In the genomic region with DNA sequence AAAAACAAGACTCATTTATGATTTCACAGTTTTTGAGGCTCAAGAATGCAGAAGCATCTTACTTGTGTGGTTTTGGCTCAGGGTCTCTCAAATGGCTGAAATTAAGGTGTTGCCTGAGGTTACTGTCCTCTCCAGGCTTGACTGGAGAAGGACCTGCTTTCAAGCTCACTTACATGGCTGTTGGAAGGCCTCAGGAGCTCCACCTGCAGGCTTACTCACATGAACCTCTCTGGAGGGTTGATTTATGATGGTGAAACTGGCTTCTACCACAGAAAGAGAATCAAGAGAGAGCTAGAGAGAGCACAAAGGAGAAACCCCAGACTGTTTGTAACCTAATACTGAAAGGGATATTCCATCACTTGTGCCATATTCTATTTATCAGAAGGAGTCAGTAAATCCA, we compare ENCODE assay signal across 9 cellular contexts. TPM values are rescaled to one million over a fixed set of nuclear protein-coding genes. Genes with fewer than 3 reads are reported as not detected.
A peak's percentile ranks its signal among the peaks of the same experiment; 100 is the strongest.
DNase-seq lines count a peak whose midpoint lies in the region; ATAC-seq and TF ChIP-seq lines count a peak whose summit lies in the region.
"Had no signal": no experiment of that assay in that cellular context is flagged by ENCODE, and none has a peak within 500 bp of the region (broad histone marks: within the 10 kb centered on the region; RNA-seq: fewer than 3 reads in every experiment).

No MANE protein-coding gene starts in this region.

- ATAC-seq in HG02852 (IDR thresholded peaks at IDR 0.05; ENCODE audit: unreplicated experiment) (peak; percentile 79), GM21619 (IDR thresholded peaks at IDR 0.05; ENCODE audit: unreplicated experiment) (no peak), GM21381 (IDR thresholded peaks at IDR 0.05; ENCODE audit: unreplicated experiment) (no peak)

- POLR2A ChIA-PET in RWPE1 (lab: Yijun Ruan, JAX; ENCODE audit: low non-redundant PET): no interaction called here

- H3K36me3 ChIP-seq in tibial nerve: no peaks in the 10 kb centered on the region

- no peak overlapping the region for H3K4me3 ChIP-seq in tibial nerve

- H3K9me3 ChIP-seq in tibial nerve: no peaks in the 10 kb centered on the region

- no peak; the same call in 1 of the 2 replicates for TF ChIP-seq CTCF in RWPE1 (conservative IDR thresholded peaks at IDR 0.05; ENCODE audit: low read depth)
- TF ChIP-seq CTCF in tibial nerve (IDR thresholded peaks at IDR 0.05): no peak

- DNase-seq in NCI-H1436 (lab: John Stamatoyannopoulos, UW) (peak; percentile 14), NCI-H1436 treated with DMSO at 0.1 percent for 48 hours (lab: John Stamatoyannopoulos, UW) (no peak), RWPE1 (ENCODE audit: low spot score) (peak; percentile 21), left kidney (ENCODE audit: low read depth, low spot score) (peak; percentile 76), tibial nerve (ENCODE audit: low spot score in 2 of 2) (no peak)

- no peak for TF ChIP-seq POLR2A in tibial nerve (IDR thresholded peaks at IDR 0.05)

- CTCF ChIA-PET in RWPE1 (lab: Yijun Ruan, JAX): no interaction called here

- no peak overlapping the region for H3K27ac ChIP-seq in RWPE1
- no peak overlapping the region for H3K27ac ChIP-seq in tibial nerve

- no peaks in the 10 kb centered on the region for H3K4me1 ChIP-seq in tibial nerve

- peaks cover 0 to 8% of the 10 kb centered on the region in 2 donors for H3K27me3 ChIP-seq in tibial nerve

- no peak for TF ChIP-seq EP300 in tibial nerve (IDR thresholded peaks at IDR 0.05)

RNA-seq across cellular contexts. Expression of a gene that starts 6.2 kb away (rescaled TPM):
- 10 to 100 TPM in 3 of 4 donors, 1 to 10 TPM in 1; 9.4 to 13.7 (median 12.2) TPM for total RNA-seq in tibial nerve
- total RNA-seq: CD4-positive, CD25-positive, alpha-beta regulatory T cell had no signal

Comparison
In these comparisons a context has a peak if more than half of its experiments do, and no peak if none do; other contexts are left out.
1. DNase-seq: peak in NCI-H1436 (single experiment), RWPE1 (single experiment) and left kidney (single experiment); none in NCI-H1436 treated with DMSO at 0.1 percent for 48 hours (single experiment) and tibial nerve (0 of 2).